21 cellular contexts compared by ENCODE assay signal in genomic region chr22:27434898-27435297, GRCh38.
"Had no signal": no experiment of that assay in that cellular context is flagged by ENCODE, and none has a peak within 500 bp of the region (broad histone marks: within the 10 kb centered on the region; RNA-seq: fewer than 3 reads in every experiment).

No MANE protein-coding gene starts in this region.

- H3K27me3 ChIP-seq: body of pancreas, colonic mucosa, thyroid gland had no signal

- H3K36me3 ChIP-seq: colonic mucosa, left lung, neutrophil, thyroid gland had no signal

- H3K27ac ChIP-seq: body of pancreas, colonic mucosa, epithelial cell of prostate, left lung, neutrophil, parathyroid adenoma, thyroid gland had no signal

- H3K4me1 Mint-ChIP-seq: activated B cell treated with CpG ODN at 0.5 μM for 24 hours; activated naive CD8-positive, alpha-beta T cell treated with anti-CD3 and anti-CD28 coated beads for 36 hours; central memory CD8-positive, alpha-beta T cell; T-cell had no signal

- H3K9me3 Mint-ChIP-seq: activated B cell treated with CpG ODN at 0.5 μM for 24 hours; activated T-helper 1 cell treated with anti-CD3 and anti-CD28 coated beads, Interleukin-12 subunit alpha, Interleukin-12 subunit beta, Interleukin-2, Interleukin-4 antibody, amounts not matched to agents 30 ng/mL and 10 ng/mL and 1 ng/mL, durations not matched to agents 14 hours and 24 hours and 36 hours; central memory CD8-positive, alpha-beta T cell had no signal

- H3K4me1 ChIP-seq: colonic mucosa, parathyroid adenoma had no signal

- H3K4me3 Mint-ChIP-seq: activated B cell treated with CpG ODN at 0.5 μM for 24 hours; activated CD4-positive, alpha-beta memory T cell treated with anti-CD3 and anti-CD28 coated beads for 36 hours; activated naive CD8-positive, alpha-beta T cell treated with anti-CD3 and anti-CD28 coated beads for 36 hours; activated T-helper 1 cell treated with anti-CD3 and anti-CD28 coated beads, Interleukin-12 subunit alpha, Interleukin-12 subunit beta, Interleukin-2, Interleukin-4 antibody, amounts not matched to agents 30 ng/mL and 10 ng/mL and 1 ng/mL, durations not matched to agents 14 hours and 24 hours and 36 hours; central memory CD8-positive, alpha-beta T cell; endodermal cell; T-cell had no signal

- ATAC-seq: body of pancreas, left lung, T-cell had no signal

- FAIRE-seq: frontal cortex, kidney had no signal

- H3K27ac Mint-ChIP-seq: activated B cell treated with CpG ODN at 0.5 μM for 24 hours; activated CD4-positive, alpha-beta memory T cell treated with anti-CD3 and anti-CD28 coated beads for 36 hours; activated naive CD8-positive, alpha-beta T cell treated with anti-CD3 and anti-CD28 coated beads for 36 hours; activated T-helper 1 cell treated with anti-CD3 and anti-CD28 coated beads, Interleukin-12 subunit alpha, Interleukin-12 subunit beta, Interleukin-2, Interleukin-4 antibody, amounts not matched to agents 30 ng/mL and 10 ng/mL and 1 ng/mL, durations not matched to agents 14 hours and 24 hours and 36 hours; endodermal cell; T-cell had no signal

- H3K36me3 Mint-ChIP-seq: activated CD4-positive, alpha-beta memory T cell treated with anti-CD3 and anti-CD28 coated beads for 36 hours; activated naive CD8-positive, alpha-beta T cell treated with anti-CD3 and anti-CD28 coated beads for 36 hours; T-cell had no signal

- H3K9me3 ChIP-seq: body of pancreas, colonic mucosa, neutrophil, thyroid gland had no signal

- DNase-seq: activated B cell treated with CpG ODN at 0.5 μM for 24 hours; activated CD4-positive, alpha-beta memory T cell treated with anti-CD3 and anti-CD28 coated beads for 36 hours; activated CD4-positive, alpha-beta T cell treated with anti-CD3 and anti-CD28 coated beads for 4 hours; activated naive CD8-positive, alpha-beta T cell treated with anti-CD3 and anti-CD28 coated beads for 36 hours; activated T-cell treated with anti-CD3 and anti-CD28 coated beads for 4 hours; amygdala; body of pancreas; colonic mucosa; kidney; left lung; stimulated activated CD4-positive, alpha-beta T cell treated with anti-CD3 and anti-CD28 coated beads, Interleukin-2, amount 100 ng/mL, for 24 hours; stimulated activated naive CD4-positive, alpha-beta T cell treated with Interleukin-2 at 50 U/mL for 16 hours; T-cell; thyroid gland had no signal

- H3K4me3 ChIP-seq: body of pancreas, colonic mucosa, left lung, thyroid gland had no signal
